In the genomic region with DNA sequence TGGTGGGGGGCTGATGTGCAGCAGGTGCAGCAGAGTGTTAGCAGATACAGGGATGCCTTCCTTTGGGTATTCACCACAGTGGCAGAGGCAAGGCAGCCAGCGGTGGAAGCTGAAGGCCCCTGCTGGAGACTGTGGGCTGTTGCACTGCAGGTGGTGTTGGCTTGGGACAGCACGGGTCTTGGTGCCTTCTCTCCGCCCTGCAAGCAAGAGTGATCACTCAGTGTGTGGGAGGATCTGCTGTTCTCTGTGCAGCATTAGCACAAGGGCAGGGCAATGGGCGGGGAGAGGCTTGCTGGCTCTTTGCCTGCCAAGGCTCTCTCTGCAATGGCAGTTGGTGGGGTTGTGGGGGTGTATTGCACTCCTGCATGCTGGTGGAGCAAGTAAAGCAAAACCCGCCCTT, we compare ENCODE assay signal across 1 cellular context.
TF ChIP-seq lines count a peak whose summit lies in the region.

No MANE protein-coding gene starts in this region.

TF ChIP-seq in GM23338, 12 proteins besides CTCF, POLR2A, EP300 and RAD21 (continued from another document):
- TF ChIP-seq, protein P1, sequence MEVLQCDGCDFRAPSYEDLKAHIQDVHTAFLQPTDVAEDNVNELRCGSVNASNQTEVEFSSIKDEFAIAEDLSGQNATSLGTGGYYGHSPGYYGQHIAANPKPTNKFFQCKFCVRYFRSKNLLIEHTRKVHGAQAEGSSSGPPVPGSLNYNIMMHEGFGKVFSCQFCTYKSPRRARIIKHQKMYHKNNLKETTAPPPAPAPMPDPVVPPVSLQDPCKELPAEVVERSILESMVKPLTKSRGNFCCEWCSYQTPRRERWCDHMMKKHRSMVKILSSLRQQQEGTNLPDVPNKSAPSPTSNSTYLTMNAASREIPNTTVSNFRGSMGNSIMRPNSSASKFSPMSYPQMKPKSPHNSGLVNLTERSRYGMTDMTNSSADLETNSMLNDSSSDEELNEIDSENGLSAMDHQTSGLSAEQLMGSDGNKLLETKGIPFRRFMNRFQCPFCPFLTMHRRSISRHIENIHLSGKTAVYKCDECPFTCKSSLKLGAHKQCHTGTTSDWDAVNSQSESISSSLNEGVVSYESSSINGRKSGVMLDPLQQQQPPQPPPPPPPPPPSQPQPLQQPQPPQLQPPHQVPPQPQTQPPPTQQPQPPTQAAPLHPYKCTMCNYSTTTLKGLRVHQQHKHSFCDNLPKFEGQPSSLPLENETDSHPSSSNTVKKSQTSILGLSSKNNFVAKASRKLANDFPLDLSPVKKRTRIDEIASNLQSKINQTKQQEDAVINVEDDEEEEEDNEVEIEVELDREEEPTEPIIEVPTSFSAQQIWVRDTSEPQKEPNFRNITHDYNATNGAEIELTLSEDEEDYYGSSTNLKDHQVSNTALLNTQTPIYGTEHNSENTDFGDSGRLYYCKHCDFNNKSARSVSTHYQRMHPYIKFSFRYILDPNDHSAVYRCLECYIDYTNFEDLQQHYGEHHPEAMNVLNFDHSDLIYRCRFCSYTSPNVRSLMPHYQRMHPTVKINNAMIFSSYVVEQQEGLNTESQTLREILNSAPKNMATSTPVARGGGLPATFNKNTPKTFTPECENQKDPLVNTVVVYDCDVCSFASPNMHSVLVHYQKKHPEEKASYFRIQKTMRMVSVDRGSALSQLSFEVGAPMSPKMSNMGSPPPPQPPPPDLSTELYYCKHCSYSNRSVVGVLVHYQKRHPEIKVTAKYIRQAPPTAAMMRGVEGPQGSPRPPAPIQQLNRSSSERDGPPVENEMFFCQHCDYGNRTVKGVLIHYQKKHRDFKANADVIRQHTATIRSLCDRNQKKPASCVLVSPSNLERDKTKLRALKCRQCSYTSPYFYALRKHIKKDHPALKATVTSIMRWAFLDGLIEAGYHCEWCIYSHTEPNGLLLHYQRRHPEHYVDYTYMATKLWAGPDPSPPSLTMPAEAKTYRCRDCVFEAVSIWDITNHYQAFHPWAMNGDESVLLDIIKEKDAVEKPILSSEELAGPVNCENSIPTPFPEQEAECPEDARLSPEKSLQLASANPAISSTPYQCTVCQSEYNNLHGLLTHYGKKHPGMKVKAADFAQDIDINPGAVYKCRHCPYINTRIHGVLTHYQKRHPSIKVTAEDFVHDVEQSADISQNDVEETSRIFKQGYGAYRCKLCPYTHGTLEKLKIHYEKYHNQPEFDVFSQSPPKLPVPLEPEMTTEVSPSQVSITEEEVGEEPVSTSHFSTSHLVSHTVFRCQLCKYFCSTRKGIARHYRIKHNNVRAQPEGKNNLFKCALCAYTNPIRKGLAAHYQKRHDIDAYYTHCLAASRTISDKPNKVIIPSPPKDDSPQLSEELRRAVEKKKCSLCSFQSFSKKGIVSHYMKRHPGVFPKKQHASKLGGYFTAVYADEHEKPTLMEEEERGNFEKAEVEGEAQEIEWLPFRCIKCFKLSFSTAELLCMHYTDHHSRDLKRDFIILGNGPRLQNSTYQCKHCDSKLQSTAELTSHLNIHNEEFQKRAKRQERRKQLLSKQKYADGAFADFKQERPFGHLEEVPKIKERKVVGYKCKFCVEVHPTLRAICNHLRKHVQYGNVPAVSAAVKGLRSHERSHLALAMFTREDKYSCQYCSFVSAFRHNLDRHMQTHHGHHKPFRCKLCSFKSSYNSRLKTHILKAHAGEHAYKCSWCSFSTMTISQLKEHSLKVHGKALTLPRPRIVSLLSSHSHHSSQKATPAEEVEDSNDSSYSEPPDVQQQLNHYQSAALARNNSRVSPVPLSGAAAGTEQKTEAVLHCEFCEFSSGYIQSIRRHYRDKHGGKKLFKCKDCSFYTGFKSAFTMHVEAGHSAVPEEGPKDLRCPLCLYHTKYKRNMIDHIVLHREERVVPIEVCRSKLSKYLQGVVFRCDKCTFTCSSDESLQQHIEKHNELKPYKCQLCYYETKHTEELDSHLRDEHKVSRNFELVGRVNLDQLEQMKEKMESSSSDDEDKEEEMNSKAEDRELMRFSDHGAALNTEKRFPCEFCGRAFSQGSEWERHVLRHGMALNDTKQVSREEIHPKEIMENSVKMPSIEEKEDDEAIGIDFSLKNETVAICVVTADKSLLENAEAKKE (CRISPR knock-in tag; IDR thresholded peaks at IDR 0.05), result no peak
- no peak for TF ChIP-seq JUNB (IDR thresholded peaks at IDR 0.05; ENCODE audit: unreplicated experiment)
- TF ChIP-seq ZNF331 (CRISPR knock-in tag; IDR thresholded peaks at IDR 0.05; ENCODE audit: low read depth), result no peak
- no peak for TF ChIP-seq ZNF114 (CRISPR knock-in tag; IDR thresholded peaks at IDR 0.05)
- TF ChIP-seq POLR2AphosphoS5 (IDR thresholded peaks at IDR 0.05; ENCODE audit: low read depth), result no peak
- no peak for TF ChIP-seq NANOG (IDR thresholded peaks at IDR 0.05; ENCODE audit: borderline replicate concordance)
